Comparison of ENCODE assay signal across 15 cellular contexts in genomic region chr14:90511795-90512331, GRCh38.
A peak's percentile ranks its signal among the peaks of the same experiment; 100 is the strongest.
DNase-seq lines count a peak whose midpoint lies in the region; ATAC-seq, FAIRE-seq and TF ChIP-seq lines count a peak whose summit lies in the region.
"Had no signal": no experiment of that assay in that cellular context is flagged by ENCODE, and none has a peak within 500 bp of the region (broad histone marks: within the 10 kb centered on the region; RNA-seq: fewer than 3 reads in every experiment).

No MANE protein-coding gene starts in this region.

- TF ChIP-seq CTCF in prostate gland (IDR thresholded peaks at IDR 0.05) (no peak), brain microvascular endothelial cell (IDR thresholded peaks at IDR 0.05; ENCODE audit: low read depth, low read length, missing control alignments) (no peak)

- H3K36me3 ChIP-seq in duodenal mucosa (ENCODE audit: control insufficient read depth in 1 of 2, insufficient read depth in 2 of 2, low read length in 2 of 2): no peaks in the 10 kb centered on the region
- no peaks in the 10 kb centered on the region for H3K36me3 ChIP-seq in prostate gland
- no peaks in the 10 kb centered on the region for H3K36me3 ChIP-seq in brain microvascular endothelial cell (replicated peaks)
- no peaks in the 10 kb centered on the region for H3K36me3 ChIP-seq in naive thymus-derived CD4-positive, alpha-beta T cell (ENCODE audit: control insufficient read depth in 2 of 3, insufficient read depth in 3 of 3, low read length in 3 of 3)
- H3K36me3 ChIP-seq: upper lobe of left lung had no signal

- peaks cover 0 to 1% (median 0%) of the 10 kb centered on the region in 11 donors for H3K9me3 Mint-ChIP-seq in naive thymus-derived CD4-positive, alpha-beta T cell
- H3K9me3 Mint-ChIP-seq: activated naive CD4-positive, alpha-beta T cell treated with anti-CD3 and anti-CD28 coated beads, Interleukin-2, amount 50 U/mL, for 24 hours; T-cell had no signal

- FAIRE-seq in HTR-8/SVneo (lab: Jason Lieb, UNC): no peak
- FAIRE-seq: RCC 7860 had no signal

- peaks cover 19 to 39% (median 22%) of the 10 kb centered on the region in 5 donors for H3K27me3 Mint-ChIP-seq in naive thymus-derived CD4-positive, alpha-beta T cell

- H3K27ac Mint-ChIP-seq in naive thymus-derived CD4-positive, alpha-beta T cell: no peak overlapping the region
- H3K27ac Mint-ChIP-seq: activated naive CD4-positive, alpha-beta T cell treated with anti-CD3 and anti-CD28 coated beads, Interleukin-2, amount 50 U/mL, for 24 hours; CD14-positive monocyte; T-cell had no signal

- in situ Hi-C loops in brain microvascular endothelial cell (cut with HindIII; ENCODE audit: low pct_ligation_motif_present, low sequenced_read_pairs): no loop called here

- no peaks in the 10 kb centered on the region for H3K36me3 Mint-ChIP-seq in naive thymus-derived CD4-positive, alpha-beta T cell
- H3K36me3 Mint-ChIP-seq: activated naive CD4-positive, alpha-beta T cell treated with anti-CD3 and anti-CD28 coated beads, Interleukin-2, amount 50 U/mL, for 24 hours; CD14-positive monocyte; T-cell had no signal

- H3K9me3 ChIP-seq in duodenal mucosa (ENCODE audit: control insufficient read depth in 1 of 2, low read length in 2 of 2): no peaks in the 10 kb centered on the region
- H3K9me3 ChIP-seq in prostate gland: no peaks in the 10 kb centered on the region
- no peaks in the 10 kb centered on the region for H3K9me3 ChIP-seq in naive thymus-derived CD4-positive, alpha-beta T cell (ENCODE audit: control insufficient read depth in 2 of 3, low read length in 3 of 3)
- H3K9me3 ChIP-seq: upper lobe of left lung had no signal

- POLR2A ChIA-PET in naive thymus-derived CD4-positive, alpha-beta T cell (lab: Charles Lee): no interaction called here

- no peak for TF ChIP-seq POLR2A in prostate gland (IDR thresholded peaks at IDR 0.05)

- H3K4me1 ChIP-seq in duodenal mucosa (ENCODE audit: control insufficient read depth in 1 of 2, insufficient read depth in 2 of 2, low read length in 2 of 2): peaks cover 57 to 63% of the 10 kb centered on the region in 2 donors
- peaks cover 37% of the 10 kb centered on the region for H3K4me1 ChIP-seq in prostate gland (replicated peaks)
- H3K4me1 ChIP-seq in naive thymus-derived CD4-positive, alpha-beta T cell (ENCODE audit: control insufficient read depth in 2 of 2, insufficient read depth in 2 of 2, low read length in 2 of 2): no peaks in the 10 kb centered on the region

- DNase-seq in DMS 273 treated with DMSO at 0.1 percent for 48 hours (lab: John Stamatoyannopoulos, UW) (peak; percentile 50), NCI-H2171 treated with DMSO at 0.1 percent for 48 hours (lab: John Stamatoyannopoulos, UW) (peak; percentile 89), prostate gland (ENCODE audit: low spot score) (no peak), brain microvascular endothelial cell (no peak), HTR-8/SVneo (ENCODE audit: insufficient read length, low spot score) (no peak)
- no peak for DNase-seq in naive thymus-derived CD4-positive, alpha-beta T cell
- DNase-seq: activated CD4-positive, alpha-beta T cell treated with anti-CD3 and anti-CD28 coated beads for 1 hour; activated CD8-positive, alpha-beta memory T cell treated with anti-CD3 and anti-CD28 coated beads, Interleukin-2, amount 50 U/mL, for 48 hours; stimulated activated CD4-positive, alpha-beta T cell treated with anti-CD3 and anti-CD28 coated beads, Interleukin-1b, Interleukin-23, amount 100 ng/mL, for 48 hours; T-cell had no signal

- peak overlapping the region; percentile 60 for H3K9ac ChIP-seq in duodenal mucosa (ENCODE audit: low read depth in 1 of 2, low read length in 2 of 2)

- 71% methylated on average over 9 of the region's 9 CpGs for WGBS in prostate gland

- no peak overlapping the region for H3K4me3 Mint-ChIP-seq in naive thymus-derived CD4-positive, alpha-beta T cell
- H3K4me3 Mint-ChIP-seq: activated naive CD4-positive, alpha-beta T cell treated with anti-CD3 and anti-CD28 coated beads, Interleukin-2, amount 50 U/mL, for 24 hours; CD14-positive monocyte; T-cell had no signal

- H3K27me3 ChIP-seq in duodenal mucosa (ENCODE audit: control insufficient read depth in 1 of 2, insufficient read depth in 2 of 2, low read length in 2 of 2) (no peaks in the 10 kb centered on the region), prostate gland (replicated peaks; ENCODE audit: insufficient read depth) (no peaks in the 10 kb centered on the region), brain microvascular endothelial cell (replicated peaks) (no peaks in the 10 kb centered on the region)
- no peaks in the 10 kb centered on the region for H3K27me3 ChIP-seq in naive thymus-derived CD4-positive, alpha-beta T cell (ENCODE audit: control insufficient read depth in 2 of 2, insufficient read depth in 2 of 2, low read length in 2 of 2)
- H3K27me3 ChIP-seq: upper lobe of left lung had no signal

- peak overlapping the region; percentile 85 for H3K27ac ChIP-seq in duodenal mucosa (ENCODE audit: low read depth, low read length)
- peak overlapping the region; percentile 84 to 92 for H3K27ac ChIP-seq in prostate gland
- H3K27ac ChIP-seq in brain microvascular endothelial cell: no peak overlapping the region
- no peak overlapping the region for H3K27ac ChIP-seq in naive thymus-derived CD4-positive, alpha-beta T cell (ENCODE audit: low read depth, low read length)

- CTCF ChIA-PET in naive thymus-derived CD4-positive, alpha-beta T cell (lab: Charles Lee): no interaction called here

- no peak overlapping the region for H3K4me3 ChIP-seq in duodenal mucosa (ENCODE audit: low read depth in 1 of 2, low read length in 2 of 2)
- no peak overlapping the region for H3K4me3 ChIP-seq in prostate gland
- no peak overlapping the region for H3K4me3 ChIP-seq in brain microvascular endothelial cell (ENCODE audit: low read depth, low read length)
- H3K4me3 ChIP-seq in naive thymus-derived CD4-positive, alpha-beta T cell (ENCODE audit: low read length): no peak overlapping the region
- H3K4me3 ChIP-seq: upper lobe of left lung had no signal

- peaks cover 0 to 8% (median 5%) of the 10 kb centered on the region in 7 donors for H3K4me1 Mint-ChIP-seq in naive thymus-derived CD4-positive, alpha-beta T cell
- H3K4me1 Mint-ChIP-seq: activated naive CD4-positive, alpha-beta T cell treated with anti-CD3 and anti-CD28 coated beads, Interleukin-2, amount 50 U/mL, for 24 hours had no signal

- no peak for ATAC-seq in naive thymus-derived CD4-positive, alpha-beta T cell
- ATAC-seq: T-cell had no signal

- intact Hi-C loops in prostate gland (cut with DNase I): no loop called here
- intact Hi-C loops in naive thymus-derived CD4-positive, alpha-beta T cell (cut with micrococcal nuclease): no loop called here

Comparison
In these comparisons a context has a peak if more than half of its experiments do, and no peak if none do; other contexts are left out.
1. DNase-seq: peak in DMS 273 treated with DMSO at 0.1 percent for 48 hours (single experiment) and NCI-H2171 treated with DMSO at 0.1 percent for 48 hours (single experiment); none in prostate gland (single experiment), brain microvascular endothelial cell (single experiment), HTR-8/SVneo (single experiment) and naive thymus-derived CD4-positive, alpha-beta T cell (0 of 9).
2. H3K27ac ChIP-seq: peak in duodenal mucosa (single experiment) and prostate gland (2 of 2); none in brain microvascular endothelial cell (single experiment) and naive thymus-derived CD4-positive, alpha-beta T cell (single experiment).